Comparison of ENCODE assay signal across 8 cellular contexts in the genomic region with DNA sequence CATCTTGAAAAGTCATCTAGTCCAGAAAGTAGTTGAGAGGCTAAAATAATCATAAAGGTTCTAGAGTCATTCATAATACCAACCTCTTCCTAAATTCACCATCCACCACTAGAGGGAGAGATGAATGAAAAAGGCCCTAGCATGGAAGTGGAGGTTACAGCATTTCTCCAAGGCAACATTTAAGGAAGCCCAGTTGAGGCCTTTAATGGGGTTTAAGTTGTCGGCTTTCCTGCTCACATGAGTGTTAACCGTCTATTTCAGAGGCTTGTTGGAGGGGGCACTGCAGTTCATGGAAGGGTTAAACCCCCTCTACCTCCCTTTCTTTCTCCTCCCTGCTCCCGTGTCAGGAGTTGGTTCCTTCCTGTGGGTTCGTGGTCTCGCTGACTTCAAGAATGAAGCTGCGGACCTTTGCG. TPM values are rescaled to one million over a fixed set of nuclear protein-coding genes. Genes with fewer than 3 reads are reported as not detected.
A peak's percentile ranks its signal among the peaks of the same experiment; 100 is the strongest.
DNase-seq lines count a peak whose midpoint lies in the region; ATAC-seq and TF ChIP-seq lines count a peak whose summit lies in the region.

No MANE protein-coding gene starts in this region.

- TF ChIP-seq CTCF in GM12872 (IDR thresholded peaks at IDR 0.05; ENCODE audit: insufficient read depth, low read depth, low read length) (peak; percentile 50; the same call in 2 of the 3 replicates), osteocyte (IDR thresholded peaks at IDR 0.05) (peak; percentile 57)

- peaks cover 7% of the 10 kb centered on the region for H3K36me3 Mint-ChIP-seq in effector memory CD8-positive, alpha-beta T cell (ENCODE audit: insufficient read depth)
- H3K36me3 Mint-ChIP-seq in osteocyte (ENCODE audit: unreplicated experiment) = no peaks in the 10 kb centered on the region

- H3K9me3 Mint-ChIP-seq in effector memory CD8-positive, alpha-beta T cell = no peaks in the 10 kb centered on the region
- H3K9me3 Mint-ChIP-seq in osteocyte (ENCODE audit: unreplicated experiment) = no peaks in the 10 kb centered on the region

- DNase-seq in AG08396 (ENCODE audit: low spot score) (peak; percentile 66), RKO (ENCODE audit: low spot score) (peak; percentile 68), osteocyte (ENCODE audit: extremely low spot score, unreplicated experiment) (peak; percentile 32), anterior cingulate cortex (lab: John Stamatoyannopoulos, UW) (no peak)
- peak in 1 of 3 experiments; percentile 8 for DNase-seq in effector memory CD8-positive, alpha-beta T cell
- DNase-seq in activated CD8-positive, alpha-beta memory T cell treated with anti-CD3 and anti-CD28 coated beads for 24 hours = no peak

- H3K27ac Mint-ChIP-seq in effector memory CD8-positive, alpha-beta T cell = peak overlapping the region; percentile 79 to 91
- no peak overlapping the region for H3K27ac Mint-ChIP-seq in osteocyte (ENCODE audit: unreplicated experiment)

- ATAC-seq in effector memory CD8-positive, alpha-beta T cell (replicated peaks) = no peak
- no peak for ATAC-seq in GM18519 (IDR thresholded peaks at IDR 0.05; ENCODE audit: low FRiP score, unreplicated experiment)

- H3K4me1 Mint-ChIP-seq in effector memory CD8-positive, alpha-beta T cell (ENCODE audit: low read depth in 2 of 2) = peaks cover 22 to 23% of the 10 kb centered on the region in 2 donors
- peaks cover 8% of the 10 kb centered on the region for H3K4me1 Mint-ChIP-seq in osteocyte (ENCODE audit: unreplicated experiment)

- H3K27me3 Mint-ChIP-seq in effector memory CD8-positive, alpha-beta T cell = peaks cover 9 to 12% of the 10 kb centered on the region in 2 donors
- peaks cover 23% of the 10 kb centered on the region for H3K27me3 Mint-ChIP-seq in osteocyte (ENCODE audit: unreplicated experiment)

- H3K4me3 Mint-ChIP-seq in effector memory CD8-positive, alpha-beta T cell = peak overlapping the region; percentile 43 to 55
- H3K4me3 Mint-ChIP-seq in osteocyte (ENCODE audit: unreplicated experiment) = no peak overlapping the region

RNA-seq across cellular contexts. Expression of gene SLCO3A1, which starts 3.8 kb away (rescaled TPM):
- total RNA-seq in osteocyte = 0.86 and 1.3 TPM in 2 replicates

Comparison
In these comparisons a context has a peak if more than half of its experiments do, and no peak if none do; other contexts are left out.
1. DNase-seq: peak in AG08396 (single experiment), RKO (single experiment) and osteocyte (single experiment); none in activated CD8-positive, alpha-beta memory T cell treated with anti-CD3 and anti-CD28 coated beads for 24 hours (single experiment) and anterior cingulate cortex (0 of 58).